28 cellular contexts compared by ENCODE assay signal in the genomic region with DNA sequence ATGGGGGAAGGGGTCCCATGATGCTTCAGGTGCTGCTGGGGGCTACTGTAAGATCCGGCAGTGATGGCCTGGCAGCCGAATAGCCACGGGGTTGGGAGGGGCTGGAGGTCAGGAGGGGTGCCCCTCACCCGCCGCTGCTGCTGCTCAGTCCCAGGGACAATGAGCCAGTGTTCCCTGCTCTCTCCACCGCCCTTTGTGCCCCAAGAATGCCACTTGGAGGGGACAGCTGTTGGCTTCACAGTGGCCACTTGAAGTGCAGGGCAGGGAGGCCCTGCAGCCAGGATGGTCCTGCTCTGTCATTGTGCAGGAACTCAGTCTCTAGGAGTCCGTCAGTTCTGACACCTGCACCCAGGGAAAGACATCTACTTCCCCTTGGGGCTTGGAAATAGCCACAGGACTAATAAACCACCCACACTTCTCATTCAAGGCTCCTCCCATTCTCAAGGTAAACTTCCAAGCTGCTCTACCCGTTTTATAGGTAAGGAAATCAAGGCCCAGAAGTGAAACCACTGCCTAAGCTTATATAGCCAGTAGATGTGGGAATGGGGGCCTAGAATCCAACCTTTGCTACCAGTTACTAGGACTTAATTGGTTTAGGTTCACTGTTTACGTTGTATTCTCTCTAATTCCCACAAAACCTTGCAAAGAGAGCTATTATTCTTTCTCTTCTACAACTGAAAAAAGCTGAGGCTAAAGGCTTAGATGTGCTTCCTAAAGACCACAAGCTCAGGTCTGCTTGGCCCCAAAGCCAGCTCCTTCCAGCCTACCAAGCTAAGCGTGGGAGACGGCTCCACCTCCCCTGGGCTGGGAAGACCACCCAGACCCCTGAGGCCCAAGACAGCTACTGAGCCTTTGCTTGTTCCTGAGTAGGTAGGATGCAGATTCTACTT. TPM values are rescaled to one million over a fixed set of nuclear protein-coding genes. Genes with fewer than 3 reads are reported as not detected.
DNase-seq lines count a peak whose midpoint lies in the region; ATAC-seq and TF ChIP-seq lines count a peak whose summit lies in the region.
"Had no signal": no experiment of that assay in that cellular context is flagged by ENCODE, and none has a peak within 500 bp of the region (broad histone marks: within the 10 kb centered on the region; RNA-seq: fewer than 3 reads in every experiment).

No MANE protein-coding gene starts in this region.

- WGBS in heart left ventricle, 4 donors, result 81 to 86% (median 83%) methylated on average over 9 to 11 of the region's 11 CpGs
- 54 to 74% (median 66%) methylated on average over 7 to 11 of the region's 11 CpGs for WGBS in stomach, 5 donors

- H3K36me3 ChIP-seq in heart left ventricle, result no peaks in the 10 kb centered on the region
- H3K36me3 ChIP-seq in stomach, result no peaks in the 10 kb centered on the region
- H3K36me3 ChIP-seq: esophagus squamous epithelium, left ventricle myocardium inferior, suprapubic skin had no signal

- TF ChIP-seq CTCF in heart left ventricle (IDR thresholded peaks at IDR 0.05), result no peak
- TF ChIP-seq CTCF in foreskin keratinocyte (conservative IDR thresholded peaks at IDR 0.05), result no peak
- no peak for TF ChIP-seq CTCF in stomach (IDR thresholded peaks at IDR 0.05)

- peak; percentile 6 for DNase-seq in Right ventricle myocardium superior
- DNase-seq in heart left ventricle, result no peak
- no peak for DNase-seq in foreskin keratinocyte
- DNase-seq in nucleus accumbens (lab: John Stamatoyannopoulos, UW), result peak in 53 of 56 donors; percentile 14 to 91 (median 71)
- DNase-seq in AML-193 (lab: John Stamatoyannopoulos, UW), result no peak
- DNase-seq in stomach, result no peak
- DNase-seq: activated B cell treated with CpG ODN at 0.5 μM for 24 hours; activated CD4-positive, alpha-beta memory T cell treated with anti-CD3 and anti-CD28 coated beads, Interleukin-2, amount 10 ng/mL, durations not matched to agents 7 days and 5 days; activated gamma-delta T cell treated with Interleukin-2 at 50 U/mL for 16 hours; activated T-cell treated with anti-CD3 and anti-CD28 coated beads for 4 hours; central memory CD4-positive, alpha-beta T cell; effector CD4-positive, alpha-beta T cell; esophagus squamous epithelium; GDM1; HFFc6; left ventricle myocardium inferior; NCI-H1694 treated with DMSO at 0.1 percent for 48 hours; OCI-M1; SIG-M5; stimulated activated CD4-positive, alpha-beta T cell treated with anti-CD3 and anti-CD28 coated beads, Interleukin-12 subunit alpha, Interleukin-12 subunit beta, amount 100 ng/mL, for 4 hours had no signal

- H3K9me3 ChIP-seq in heart left ventricle (peaks cover 0 to 4% (median 0%) of the 10 kb centered on the region in 12 donors), stomach (no peaks in the 10 kb centered on the region)
- H3K9me3 ChIP-seq: esophagus squamous epithelium, left ventricle myocardium inferior, suprapubic skin had no signal

- H3K27ac ChIP-seq in heart left ventricle (no peak overlapping the region), foreskin keratinocyte (no peak overlapping the region), stomach (peak overlapping the region in 1 of 5 donors; percentile 27)
- H3K27ac ChIP-seq: esophagus squamous epithelium, left ventricle myocardium inferior, suprapubic skin had no signal

- intact Hi-C loops in Right ventricle myocardium superior (cut with DNase I) (no loop called here), heart left ventricle (cut with DNase I) (no loop called here), stomach (cut with DNase I; ENCODE audit: low total_unique reads) (no loop called here)

- H3K27me3 ChIP-seq in heart left ventricle, result no peaks in the 10 kb centered on the region
- H3K27me3 ChIP-seq in foreskin keratinocyte, result no peaks in the 10 kb centered on the region
- H3K27me3 ChIP-seq in stomach, result no peaks in the 10 kb centered on the region
- H3K27me3 ChIP-seq: esophagus squamous epithelium, suprapubic skin had no signal

- H3K4me3 ChIP-seq in heart left ventricle (no peak overlapping the region), stomach (no peak overlapping the region)
- H3K4me3 ChIP-seq: esophagus squamous epithelium, left ventricle myocardium inferior, suprapubic skin had no signal

- no peak for ATAC-seq in Right ventricle myocardium superior (ENCODE audit: poor library complexity)
- no peak for ATAC-seq in heart left ventricle
- peak; percentile 19 for ATAC-seq in foreskin keratinocyte
- no peak for ATAC-seq in GM21528 (IDR thresholded peaks at IDR 0.05; ENCODE audit: low FRiP score, unreplicated experiment)
- no peak for ATAC-seq in activated CD4-positive, CD25-positive, alpha-beta regulatory T cell treated with anti-CD3 and anti-CD28 coated beads, Interleukin-2, amount 50 U/mL, for 24 hours

- TF ChIP-seq EP300 in stomach (IDR thresholded peaks at IDR 0.05), result no peak

- TF ChIP-seq POLR2A in heart left ventricle (IDR thresholded peaks at IDR 0.05) (no peak), stomach (IDR thresholded peaks at IDR 0.05) (no peak)

- H3K4me1 ChIP-seq in heart left ventricle (peaks cover 0 to 4% (median 0%) of the 10 kb centered on the region in 12 donors), foreskin keratinocyte (peaks cover 8% of the 10 kb centered on the region), stomach (peaks cover 0 to 7% (median 6%) of the 10 kb centered on the region in 4 donors)

RNA-seq across cellular contexts. Expression of a gene that starts 6.2 kb away (rescaled TPM):
- total RNA-seq in Right ventricle myocardium superior (not detected), heart left ventricle (not detected), foreskin keratinocyte (not detected in 2 replicates), stomach (not detected)
- polyA plus RNA-seq in heart left ventricle (not detected), foreskin keratinocyte (not detected in 2 replicates), stomach (not detected)
- total RNA-seq: A673; activated B cell treated with CpG ODN at 0.5 μM for 24 hours; activated CD4-positive, alpha-beta memory T cell treated with anti-CD3 and anti-CD28 coated beads, Interleukin-2, amount 10 ng/mL, durations not matched to agents 7 days and 5 days; esophagus squamous epithelium; HFFc6; left ventricle myocardium inferior; M059J; neural crest cell; suprapubic skin; T-helper 2 cell treated with Interferon-gamma antibody and Interleukin-4, amounts not matched to agents 100 ng/mL and 5 ng/mL, for 36 hours had no signal
- polyA plus RNA-seq: CD14-positive monocyte had no signal

RNA-seq across cellular contexts. Expression of a gene that starts 43.9 kb away (rescaled TPM):
- total RNA-seq in Right ventricle myocardium superior (53.0 TPM), heart left ventricle (100 to 1,000 TPM in 1 of 9 donors, 10 to 100 TPM in 8; 21.8 to 103 (median 37.5) TPM), foreskin keratinocyte (18.7 and 20.3 TPM in 2 replicates), stomach (10 to 100 TPM; 44.6 to 93.3 (median 68.9) TPM)
- polyA plus RNA-seq in heart left ventricle (10 to 100 TPM; 18.6 to 65.3 TPM), foreskin keratinocyte (14.5 and 16.4 TPM in 2 replicates), stomach (10 to 100 TPM; 23.2 to 38.3 (median 25.7) TPM)

Comparison
In these comparisons a context has a peak if more than half of its experiments do, and no peak if none do; other contexts are left out.
1. DNase-seq: peak in Right ventricle myocardium superior (single experiment) and nucleus accumbens (53 of 56); none in heart left ventricle (0 of 5), foreskin keratinocyte (0 of 2), AML-193 (0 of 2) and stomach (single experiment).